9 cellular contexts compared by ENCODE assay signal in genomic region chr7:77327067-77327931, GRCh38.
DNase-seq lines count a peak whose midpoint lies in the region; ATAC-seq and TF ChIP-seq lines count a peak whose summit lies in the region.
"Had no signal": no experiment of that assay in that cellular context is flagged by ENCODE, and none has a peak within 500 bp of the region (broad histone marks: within the 10 kb centered on the region; RNA-seq: fewer than 3 reads in every experiment).

No MANE protein-coding gene starts in this region.

- intact Hi-C loops in lower leg skin (cut with DNase I; ENCODE audit: low total_unique reads) = no loop called here

- no peak for ATAC-seq in HG03139 (IDR thresholded peaks at IDR 0.05; ENCODE audit: unreplicated experiment)

- no peak overlapping the region for H3K4me3 ChIP-seq in AG09309 (ENCODE audit: control insufficient read depth, low read depth, low read length)
- no peak overlapping the region for H3K4me3 ChIP-seq in lower leg skin (ENCODE audit: low read depth, poor library complexity, severe bottlenecking)
- H3K4me3 ChIP-seq: GM12878 had no signal

- DNase-seq in AG09309 (ENCODE audit: low read depth) (peak; percentile 73), LHCN-M2 (ENCODE audit: low read depth) (peak; percentile 86), astrocyte of the hippocampus (ENCODE audit: low read depth, low spot score) (peak; percentile 47), lower leg skin (ENCODE audit: low spot score in 2 of 2) (peak; percentile 65 to 90), NK-92 (lab: John Stamatoyannopoulos, UW; ENCODE audit: unreplicated experiment) (no peak), NCI-H128 (lab: John Stamatoyannopoulos, UW; ENCODE audit: unreplicated experiment) (no peak), NCI-H524 (lab: John Stamatoyannopoulos, UW) (no peak)

- TF ChIP-seq CTCF in AG09309 (IDR thresholded peaks at IDR 0.05; ENCODE audit: control insufficient read depth, insufficient read depth, low read depth, low read length, missing control alignments) = no peak
- TF ChIP-seq CTCF in lower leg skin (IDR thresholded peaks at IDR 0.05) = no peak

- TF ChIP-seq POLR2A in lower leg skin (IDR thresholded peaks at IDR 0.05) = no peak

- 33% methylated on average over 9 to 12 of the region's 12 CpGs for WGBS in lower leg skin, 2 donors

Comparison
In these comparisons a context has a peak if more than half of its experiments do, and no peak if none do; other contexts are left out.
1. DNase-seq: peak in AG09309 (single experiment), LHCN-M2 (single experiment), astrocyte of the hippocampus (single experiment) and lower leg skin (2 of 2); none in NK-92 (single experiment), NCI-H128 (single experiment) and NCI-H524 (0 of 2).